35 cellular contexts compared by ENCODE assay signal in the genomic region with DNA sequence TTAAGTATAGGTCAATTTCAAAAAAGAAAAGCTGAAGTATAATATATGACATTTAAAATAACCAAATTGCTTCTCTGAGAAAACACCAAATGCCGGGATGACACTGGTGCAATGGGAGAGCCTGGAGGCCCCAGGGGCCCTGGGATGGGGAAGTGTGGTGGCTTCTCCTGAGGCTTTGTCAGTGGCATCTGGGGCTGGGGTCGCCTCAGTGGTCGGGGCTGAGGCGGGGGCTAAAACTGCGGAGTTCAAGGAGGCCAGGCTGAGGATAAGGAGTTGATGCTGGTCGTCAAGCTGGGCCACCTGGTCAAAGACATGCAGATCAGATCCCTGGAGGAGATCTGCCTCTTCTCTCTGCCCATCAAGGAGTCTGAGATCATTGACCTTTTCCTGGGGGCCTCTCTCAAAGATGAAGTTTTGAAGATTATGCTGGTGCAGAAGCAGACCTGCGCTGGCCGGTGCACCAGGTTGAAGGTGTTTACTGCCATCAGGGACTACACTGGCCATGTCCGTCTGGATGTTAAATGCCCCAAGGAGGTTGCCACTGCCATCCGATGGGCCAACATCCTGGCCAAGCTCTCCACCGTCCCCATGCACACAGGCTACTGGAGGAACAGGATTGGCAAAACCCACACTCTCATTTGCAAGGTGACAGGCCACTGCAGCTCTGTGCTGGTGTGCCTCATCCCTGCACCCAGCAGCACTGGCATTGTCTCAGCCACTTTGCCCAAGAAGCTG.
"Had no signal": no experiment of that assay in that cellular context is flagged by ENCODE, and none has a peak within 500 bp of the region (broad histone marks: within the 10 kb centered on the region; RNA-seq: fewer than 3 reads in every experiment).

No MANE protein-coding gene starts in this region.

- ATAC-seq: activated CD4-positive, alpha-beta T cell treated with anti-CD3 and anti-CD28 coated beads for 36 hours; activated CD4-positive, CD25-positive, alpha-beta regulatory T cell treated with anti-CD3 and anti-CD28 coated beads, Interleukin-2, amount 50 U/mL, for 24 hours; activated CD8-positive, alpha-beta T cell treated with anti-CD3 and anti-CD28 coated beads, Interleukin-2, amount 10 ng/mL, durations not matched to agents 7 days and 5 days; activated naive CD8-positive, alpha-beta T cell treated with anti-CD3 and anti-CD28 coated beads, Interleukin-2, amount 50 U/mL, for 24 hours; activated T-cell treated with anti-CD3 and anti-CD28 coated beads, Interleukin-2, amount 50 U/mL, for 4 hours had no signal

- H3K4me1 Mint-ChIP-seq: activated CD4-positive, alpha-beta T cell treated with anti-CD3 and anti-CD28 coated beads for 36 hours; activated CD4-positive, alpha-beta T cell treated with anti-CD3 and anti-CD28 coated beads, Interleukin-2, amount 10 ng/mL, durations not matched to agents 7 days and 5 days; activated naive CD4-positive, alpha-beta T cell treated with anti-CD3 and anti-CD28 coated beads, Interleukin-2, amount 10 ng/mL, durations not matched to agents 7 days and 5 days; activated naive CD8-positive, alpha-beta T cell treated with anti-CD3 and anti-CD28 coated beads, Interleukin-2, amount 50 U/mL, for 24 hours had no signal

- H3K4me1 ChIP-seq: SJCRH30 had no signal

- H3K27ac Mint-ChIP-seq: activated CD4-positive, alpha-beta T cell treated with anti-CD3 and anti-CD28 coated beads for 36 hours; activated CD4-positive, alpha-beta T cell treated with anti-CD3 and anti-CD28 coated beads, Interleukin-2, amount 10 ng/mL, durations not matched to agents 7 days and 5 days; activated CD8-positive, alpha-beta T cell treated with anti-CD3 and anti-CD28 coated beads, Interleukin-2, amount 10 ng/mL, durations not matched to agents 7 days and 5 days; activated naive CD4-positive, alpha-beta T cell treated with anti-CD3 and anti-CD28 coated beads, Interleukin-2, amount 10 ng/mL, durations not matched to agents 7 days and 5 days; activated naive CD8-positive, alpha-beta T cell; activated naive CD8-positive, alpha-beta T cell treated with anti-CD3 and anti-CD28 coated beads, Interleukin-2, amount 50 U/mL, for 24 hours; activated T-helper 1 cell treated with anti-CD3 and anti-CD28 coated beads, Interleukin-12 subunit alpha, Interleukin-12 subunit beta, Interleukin-2, Interleukin-4 antibody, amounts not matched to agents 30 ng/mL and 10 ng/mL and 1 ng/mL, durations not matched to agents 14 hours and 24 hours and 36 hours; T-helper 1 cell treated with Interleukin-12 subunit alpha and Interleukin-12 subunit beta and Interleukin-4 antibody, amounts not matched to agents 30 μg/mL and 1 μg/mL, for 36 hours; T-helper 2 cell treated with Interferon-gamma antibody and Interleukin-4, amounts not matched to agents 5 μg/mL and 100 μg/mL, for 36 hours had no signal

- H3K27me3 ChIP-seq: brain microvascular endothelial cell, MG63, SJCRH30 had no signal

- H3K36me3 ChIP-seq: brain microvascular endothelial cell, MG63, SJCRH30 had no signal

- H3K4me3 Mint-ChIP-seq: activated CD4-positive, alpha-beta T cell treated with anti-CD3 and anti-CD28 coated beads for 36 hours; activated CD4-positive, alpha-beta T cell treated with anti-CD3 and anti-CD28 coated beads, Interleukin-2, amount 10 ng/mL, durations not matched to agents 7 days and 5 days; activated CD8-positive, alpha-beta T cell treated with anti-CD3 and anti-CD28 coated beads, Interleukin-2, amount 10 ng/mL, durations not matched to agents 7 days and 5 days; activated naive CD4-positive, alpha-beta T cell treated with anti-CD3 and anti-CD28 coated beads, Interleukin-2, amount 10 ng/mL, durations not matched to agents 7 days and 5 days; activated naive CD8-positive, alpha-beta T cell; activated naive CD8-positive, alpha-beta T cell treated with anti-CD3 and anti-CD28 coated beads, Interleukin-2, amount 50 U/mL, for 24 hours; activated T-cell treated with anti-CD3 and anti-CD28 coated beads, Interleukin-2, amount 50 U/mL, for 4 hours; activated T-helper 1 cell treated with anti-CD3 and anti-CD28 coated beads, Interleukin-12 subunit alpha, Interleukin-12 subunit beta, Interleukin-2, Interleukin-4 antibody, amounts not matched to agents 30 ng/mL and 10 ng/mL and 1 ng/mL, durations not matched to agents 14 hours and 24 hours and 36 hours; T-helper 1 cell treated with Interleukin-12 subunit alpha and Interleukin-12 subunit beta and Interleukin-4 antibody, amounts not matched to agents 30 μg/mL and 1 μg/mL, for 36 hours; T-helper 2 cell treated with Interferon-gamma antibody and Interleukin-4, amounts not matched to agents 5 μg/mL and 100 μg/mL, for 36 hours had no signal

- FAIRE-seq: TTC549 had no signal

- DNase-seq: activated CD4-positive, alpha-beta T cell treated with anti-CD3 and anti-CD28 coated beads for 36 hours; activated CD4-positive, alpha-beta T cell treated with anti-CD3 and anti-CD28 coated beads, Interleukin-2, amount 10 ng/mL, durations not matched to agents 7 days and 5 days; activated CD4-positive, alpha-beta T cell treated with anti-CD3 and anti-CD28 coated beads, Interleukin-2, amount 50 U/mL, for 48 hours; activated CD8-positive, alpha-beta T cell treated with anti-CD3 and anti-CD28 coated beads, Interleukin-2, amount 10 ng/mL, durations not matched to agents 7 days and 5 days; activated gamma-delta T cell treated with Interleukin-2 at 50 U/mL for 16 hours; activated naive CD4-positive, alpha-beta T cell treated with anti-CD3 and anti-CD28 coated beads, Interleukin-2, amount 10 ng/mL, durations not matched to agents 7 days and 5 days; activated naive CD8-positive, alpha-beta T cell treated with anti-CD3 and anti-CD28 coated beads, Interleukin-2, amount 50 U/mL, for 24 hours; activated T-cell treated with anti-CD3 and anti-CD28 coated beads for 4 hours; activated T-cell treated with anti-CD3 and anti-CD28 coated beads, Interleukin-2, amount 50 U/mL, for 4 hours; anterior cingulate cortex; brain microvascular endothelial cell; central memory CD4-positive, alpha-beta T cell; Kasumi-1; KG1; MG63; MV-4-11; NCI-H1092; NCI-H146; NCI-H187; NCI-H2029 treated with DMSO at 0.1 percent for 48 hours; NCI-H2107; NCI-H2171; NCI-H510A; NCI-H526; NCI-H748 treated with DMSO at 0.1 percent for 48 hours; NK-92 treated with Interleukin-12 subunit alpha and Interleukin-12 subunit beta, amount 100 ng/mL, for 24 hours; SHP77; SJCRH30 had no signal

- H3K36me3 Mint-ChIP-seq: activated naive CD4-positive, alpha-beta T cell treated with anti-CD3 and anti-CD28 coated beads, Interleukin-2, amount 10 ng/mL, durations not matched to agents 7 days and 5 days; activated naive CD8-positive, alpha-beta T cell had no signal

- H3K9me3 Mint-ChIP-seq: activated naive CD4-positive, alpha-beta T cell treated with anti-CD3 and anti-CD28 coated beads, Interleukin-2, amount 10 ng/mL, durations not matched to agents 7 days and 5 days; activated naive CD8-positive, alpha-beta T cell treated with anti-CD3 and anti-CD28 coated beads, Interleukin-2, amount 50 U/mL, for 24 hours; T-helper 1 cell treated with Interleukin-12 subunit alpha and Interleukin-12 subunit beta and Interleukin-4 antibody, amounts not matched to agents 30 μg/mL and 1 μg/mL, for 36 hours; T-helper 2 cell treated with Interferon-gamma antibody and Interleukin-4, amounts not matched to agents 5 μg/mL and 100 μg/mL, for 36 hours had no signal

- H3K9me3 ChIP-seq: MG63, SJCRH30 had no signal

- H3K27ac ChIP-seq: brain microvascular endothelial cell, SJCRH30, SK-N-MC had no signal

- H3K4me3 ChIP-seq: MG63, SJCRH30, SK-N-MC had no signal

- H3K27me3 Mint-ChIP-seq: activated CD4-positive, alpha-beta T cell treated with anti-CD3 and anti-CD28 coated beads for 36 hours; activated CD4-positive, alpha-beta T cell treated with anti-CD3 and anti-CD28 coated beads, Interleukin-2, amount 10 ng/mL, durations not matched to agents 7 days and 5 days; activated naive CD4-positive, alpha-beta T cell treated with anti-CD3 and anti-CD28 coated beads, Interleukin-2, amount 10 ng/mL, durations not matched to agents 7 days and 5 days; activated naive CD8-positive, alpha-beta T cell; activated naive CD8-positive, alpha-beta T cell treated with anti-CD3 and anti-CD28 coated beads, Interleukin-2, amount 50 U/mL, for 24 hours had no signal
